16 cellular contexts compared by ENCODE assay signal in the genomic region with DNA sequence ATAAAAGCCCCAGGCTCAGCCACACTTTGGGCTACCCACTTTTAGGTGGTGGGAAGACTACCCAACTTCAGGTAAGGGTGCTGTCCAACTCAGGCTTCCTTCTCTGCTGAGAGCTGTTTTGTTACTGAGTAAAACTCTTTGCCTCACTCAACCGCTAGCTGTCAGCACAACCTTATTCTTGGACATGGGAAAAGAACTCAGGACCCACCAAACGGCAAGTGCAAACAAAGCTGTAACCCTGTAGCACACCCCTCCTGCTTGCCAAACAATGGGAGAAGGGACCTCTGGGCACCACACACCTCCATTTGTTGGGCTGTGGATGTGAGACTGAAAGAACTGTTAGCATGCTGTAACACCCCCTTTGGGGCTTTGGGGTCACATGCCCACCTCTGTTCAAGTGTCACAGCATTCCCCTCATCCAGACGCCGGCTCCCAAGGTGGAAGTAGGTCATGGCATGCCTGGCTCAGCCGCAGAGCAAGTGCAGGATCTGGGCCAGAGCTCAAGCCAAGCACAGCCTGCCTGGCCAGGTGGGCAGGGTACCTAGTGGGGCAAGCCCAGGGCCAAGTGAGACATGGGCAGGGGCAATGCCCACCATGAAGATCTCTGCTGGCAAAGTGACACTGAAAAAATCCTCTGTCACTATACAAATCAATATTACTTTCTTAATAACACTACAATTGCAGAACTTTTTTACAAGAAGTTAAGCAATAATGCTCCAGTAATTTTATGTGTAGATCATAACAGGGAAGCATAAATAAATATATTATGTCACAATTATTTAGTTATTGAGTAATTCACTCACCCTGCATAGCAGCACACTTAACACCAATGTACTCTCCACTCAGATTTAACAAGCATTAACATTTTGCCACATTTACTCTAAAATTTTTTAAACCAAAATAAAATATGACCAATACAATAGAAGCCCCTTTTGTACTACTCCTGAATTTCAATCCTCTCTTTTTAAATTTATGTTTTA.
DNase-seq lines count a peak whose midpoint lies in the region; ATAC-seq and TF ChIP-seq lines count a peak whose summit lies in the region.
"Had no signal": no experiment of that assay in that cellular context is flagged by ENCODE, and none has a peak within 500 bp of the region (broad histone marks: within the 10 kb centered on the region; RNA-seq: fewer than 3 reads in every experiment).

No MANE protein-coding gene starts in this region.

- intact Hi-C loops in left lung (cut with DNase I) = no loop called here
- intact Hi-C loops in spleen (cut with DNase I; ENCODE audit: low total_unique reads) = no loop called here

- peaks cover 0 to 4% of the 10 kb centered on the region in 2 experiments; a peak in 2 of 5 replicates for H3K9me3 Mint-ChIP-seq in H9
- H3K9me3 Mint-ChIP-seq: CD8-positive, alpha-beta T cell had no signal

- no peaks in the 10 kb centered on the region for H3K9me3 ChIP-seq in H9 (ENCODE audit: control insufficient read depth, low read depth, low read length)
- H3K9me3 ChIP-seq in left lung = no peaks in the 10 kb centered on the region
- H3K9me3 ChIP-seq in spleen = no peaks in the 10 kb centered on the region
- H3K9me3 ChIP-seq: HAP-1 had no signal

- no peak overlapping the region for H3K4ac ChIP-seq in H9 (ENCODE audit: low read depth, low read length)

- no peak overlapping the region for H2AFZ ChIP-seq in H9 (ENCODE audit: low read length)

- no peak overlapping the region for H2BK120ac ChIP-seq in H9 (ENCODE audit: low read depth, low read length, poor library complexity, severe bottlenecking)

- H3K27ac Mint-ChIP-seq in H9 = 0 out of 7 replicates have a peak overlapping the region, but pooled peaks of 1 of the 3 experiments have one; percentile 44
- H3K27ac Mint-ChIP-seq: CD8-positive, alpha-beta T cell had no signal

- no peak overlapping the region for H3K14ac ChIP-seq in H9 (ENCODE audit: insufficient read depth, low read length)

- no peaks in the 10 kb centered on the region for H3K23me2 ChIP-seq in H9 (ENCODE audit: insufficient read length, low read depth, low read length, poor library complexity, severe bottlenecking)

- H2BK15ac ChIP-seq in H9 (ENCODE audit: low read depth, low read length) = no peak overlapping the region

- ATAC-seq in left lung = peak; percentile 41
- ATAC-seq: CD8-positive, alpha-beta T cell; Panc1 had no signal

- no peak overlapping the region for H4K8ac ChIP-seq in H9 (replicated peaks; ENCODE audit: insufficient read length, low read depth, low read length)

- no peak overlapping the region for H3K23ac ChIP-seq in H9 (ENCODE audit: insufficient read length, low read depth, low read length)

- peaks cover 12% of the 10 kb centered on the region in 2 experiments for H3K4me1 Mint-ChIP-seq in H9

- H4K20me1 ChIP-seq in H9 (ENCODE audit: control insufficient read depth, insufficient read depth, insufficient read length) = no peaks in the 10 kb centered on the region

- no peak overlapping the region for H3K56ac ChIP-seq in H9 (ENCODE audit: insufficient read length, low read depth, low read length)

- peaks cover 0 to 15% (median 6%) of the 10 kb centered on the region in 3 experiments; a peak in 4 of 7 replicates for H3K36me3 Mint-ChIP-seq in H9 (ENCODE audit: insufficient read depth in 1 of 3, low read depth in 3 of 3)

- no peak overlapping the region for H2AK5ac ChIP-seq in H9 (ENCODE audit: insufficient read length, low read length)

- no peaks in the 10 kb centered on the region for H3K27me3 Mint-ChIP-seq in H9 (ENCODE audit: low read depth)

- no CpG with 5 or more reads among the region's 5 CpGs for WGBS in H9 (ENCODE audit: extremely low coverage, insufficient read length, low lambda C conversion rate)
- 97 to 100% (median 99%) methylated on average over 5 of the region's 5 CpGs for WGBS in spleen, 5 donors

- no peak for TF ChIP-seq POLR2A in spleen (IDR thresholded peaks at IDR 0.05)

- H2BK5ac ChIP-seq in H9 (ENCODE audit: insufficient read length, low read length) = no peak overlapping the region

- H3K18ac ChIP-seq in H9 (ENCODE audit: insufficient read length, low read depth, low read length) = no peak overlapping the region

- no peak overlapping the region for H3K4me3 Mint-ChIP-seq in H9
- H3K4me3 Mint-ChIP-seq: CD8-positive, alpha-beta T cell had no signal

- DNase-seq in H9 (peak; percentile 50), ecto neural progenitor cell (ENCODE audit: low spot score) (peak; percentile 40), left lung (peak in 1 of 2 donors; percentile 63), spleen (peak; percentile 66), medulla oblongata (ENCODE audit: extremely low spot score) (no peak), SKM-1 treated with dmso at 0.1 percent for 144 hours (lab: John Stamatoyannopoulos, UW; ENCODE audit: unreplicated experiment) (no peak), SKM-1 (lab: John Stamatoyannopoulos, UW; ENCODE audit: unreplicated experiment) (no peak)
- DNase-seq: DMS 273 treated with DMSO at 0.1 percent for 48 hours, KG1, NCI-H1105, NCI-H1930, NCI-H2171, SHP77 had no signal

- no peak overlapping the region for H4K91ac ChIP-seq in H9 (ENCODE audit: insufficient read length, low read depth, low read length)

- no peak overlapping the region for H2BK20ac ChIP-seq in H9 (ENCODE audit: low read depth, low read length, poor library complexity, severe bottlenecking)

- H3K79me2 ChIP-seq in H9 (ENCODE audit: insufficient read depth, low read length) = no peaks in the 10 kb centered on the region

- TF ChIP-seq CTCF in H9 (conservative IDR thresholded peaks at IDR 0.05) (0 out of 3 replicates have a peak, but pooled peaks have one; percentile 16), left lung (IDR thresholded peaks at IDR 0.05) (no peak), spleen (IDR thresholded peaks at IDR 0.05 in 8 of 11, conservative IDR thresholded peaks at IDR 0.05 in 3 of 11) (no peak)

- H3K36me3 ChIP-seq in left lung (peaks cover 0 to 13% of the 10 kb centered on the region in 2 donors), spleen (peaks cover 0 to 43% (median 8%) of the 10 kb centered on the region in 6 donors)
- H3K36me3 ChIP-seq: HAP-1 had no signal

- no peaks in the 10 kb centered on the region for H3K79me1 ChIP-seq in H9 (ENCODE audit: insufficient read depth, low read depth, low read length, poor library complexity, severe bottlenecking)

- no peak overlapping the region for H2BK12ac ChIP-seq in H9 (ENCODE audit: insufficient read length, low read depth, low read length)

- H3K9ac ChIP-seq in H9 (ENCODE audit: extremely low read depth, insufficient read length, low read length) = no peak overlapping the region

- no peak overlapping the region for H4K5ac ChIP-seq in H9 (ENCODE audit: insufficient read length, low read depth, low read length)

- H3K27me3 ChIP-seq in H9 (ENCODE audit: insufficient read depth, low read length) = no peaks in the 10 kb centered on the region
- no peaks in the 10 kb centered on the region for H3K27me3 ChIP-seq in left lung
- no peaks in the 10 kb centered on the region for H3K27me3 ChIP-seq in spleen (replicated peaks in 1 of 7)

- no peak overlapping the region for H3K27ac ChIP-seq in H9 (ENCODE audit: insufficient read length, low read depth, low read length)
- no peak overlapping the region for H3K27ac ChIP-seq in left lung
- no peak overlapping the region for H3K27ac ChIP-seq in spleen

- H3K4me2 ChIP-seq in H9 (ENCODE audit: insufficient read depth, insufficient read length, low read length) = no peak overlapping the region

- H3T11ph ChIP-seq in H9 (ENCODE audit: low read length) = no peak overlapping the region

- H3K4me1 ChIP-seq in H9 (ENCODE audit: insufficient read depth, low read length) = no peaks in the 10 kb centered on the region
- no peaks in the 10 kb centered on the region for H3K4me1 ChIP-seq in left lung
- H3K4me1 ChIP-seq in spleen = no peaks in the 10 kb centered on the region

- H3K4me3 ChIP-seq in left lung = no peak overlapping the region
- H3K4me3 ChIP-seq in spleen = no peak overlapping the region
- H3K4me3 ChIP-seq: HAP-1 had no signal

Comparison
In these comparisons a context has a peak if more than half of its experiments do, and no peak if none do; other contexts are left out.
1. DNase-seq: peak in H9 (single experiment), ecto neural progenitor cell (single experiment) and spleen (single experiment); none in medulla oblongata (single experiment), SKM-1 treated with dmso at 0.1 percent for 144 hours (single experiment) and SKM-1 (single experiment).